In genomic region chr7:69703099-69703498, GRCh38 we compare ENCODE assay signal across 15 cellular contexts.
"Had no signal": no experiment of that assay in that cellular context is flagged by ENCODE, and none has a peak within 500 bp of the region (broad histone marks: within the 10 kb centered on the region; RNA-seq: fewer than 3 reads in every experiment).

No MANE protein-coding gene starts in this region.

- H3K9me3 Mint-ChIP-seq: activated T-helper 17 cell treated with anti-CD3 and anti-CD28 coated beads, Interleukin-2, amount 50 U/mL, for 72 hours; endodermal cell had no signal

- ATAC-seq: activated T-helper 17 cell treated with anti-CD3 and anti-CD28 coated beads, Interleukin-2, amount 50 U/mL, for 72 hours; mucosa of descending colon; naive thymus-derived CD4-positive, alpha-beta T cell had no signal

- DNase-seq: activated CD4-positive, CD25-positive, alpha-beta regulatory T cell treated with anti-CD3 and anti-CD28 coated beads, Interleukin-2, amount 50 U/mL, for 72 hours; activated naive CD4-positive, alpha-beta T cell treated with Interleukin-2 at 50 U/mL for 16 hours; anterior cingulate cortex; endodermal cell; left ventricle myocardium inferior; mucosa of descending colon; naive thymus-derived CD4-positive, alpha-beta T cell; ovary; sigmoid colon; stimulated activated CD4-positive, alpha-beta T cell treated with anti-CD3 and anti-CD28 coated beads, Interleukin-1b, Interleukin-23, amount 100 ng/mL, for 48 hours; T-helper 9 cell; thyroid gland had no signal

- H3K27ac Mint-ChIP-seq: activated T-helper 17 cell treated with anti-CD3 and anti-CD28 coated beads, Interleukin-2, amount 50 U/mL, for 72 hours; endodermal cell; naive thymus-derived CD4-positive, alpha-beta T cell had no signal

- H3K4me3 Mint-ChIP-seq: activated T-helper 17 cell treated with anti-CD3 and anti-CD28 coated beads, Interleukin-2, amount 50 U/mL, for 72 hours; endodermal cell; naive thymus-derived CD4-positive, alpha-beta T cell had no signal

- H3K36me3 Mint-ChIP-seq: naive thymus-derived CD4-positive, alpha-beta T cell had no signal

- H3K4me1 Mint-ChIP-seq: activated T-helper 17 cell treated with anti-CD3 and anti-CD28 coated beads, Interleukin-2, amount 50 U/mL, for 72 hours; naive thymus-derived CD4-positive, alpha-beta T cell had no signal

- H3K27me3 Mint-ChIP-seq: naive thymus-derived CD4-positive, alpha-beta T cell had no signal

- H3K27ac ChIP-seq: breast epithelium, left ventricle myocardium inferior, ovary, sigmoid colon, thyroid gland, vagina had no signal
